In the genomic region with DNA sequence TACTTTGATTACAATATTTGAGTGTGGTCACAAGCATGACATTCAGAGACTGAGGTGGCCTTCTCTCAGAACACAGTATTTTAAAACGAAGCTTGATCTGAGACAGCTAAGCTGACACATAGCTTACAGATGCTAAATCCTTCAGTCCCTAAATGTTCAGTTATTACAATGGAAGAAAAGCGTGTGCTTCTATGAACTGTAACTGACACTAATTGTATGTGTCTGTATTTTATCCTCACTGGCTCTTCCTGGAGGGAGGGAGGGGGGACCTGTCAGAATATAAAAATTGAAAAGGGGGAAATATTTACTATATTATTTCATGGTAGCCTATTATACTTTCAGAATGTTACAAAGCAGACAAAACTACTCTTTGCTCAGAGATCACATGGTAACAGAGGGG, we compare ENCODE assay signal across 22 cellular contexts.
A peak's percentile ranks its signal among the peaks of the same experiment; 100 is the strongest.
DNase-seq lines count a peak whose midpoint lies in the region; ATAC-seq and TF ChIP-seq lines count a peak whose summit lies in the region.
"Had no signal": no experiment of that assay in that cellular context is flagged by ENCODE, and none has a peak within 500 bp of the region (broad histone marks: within the 10 kb centered on the region; RNA-seq: fewer than 3 reads in every experiment).

No MANE protein-coding gene starts in this region.

- no peaks in the 10 kb centered on the region for H3K79me2 ChIP-seq in neural cell (replicated peaks; ENCODE audit: insufficient read depth, low read length)

- no peaks in the 10 kb centered on the region for H3K27me3 ChIP-seq in Panc1 (ENCODE audit: control insufficient read depth, insufficient read depth, low read length)
- H3K27me3 ChIP-seq in neural cell (ENCODE audit: insufficient read depth, low read depth, low read length) = no peaks in the 10 kb centered on the region
- H3K27me3 ChIP-seq: BE2C, BLaER1 had no signal

- in situ Hi-C loops in Panc1 (cut with HindIII; ENCODE audit: low pct_unique_long_range_greater_than_20kb, low sequenced_read_pairs) = no loop called here

- DNase-seq in NCI-H69 (lab: John Stamatoyannopoulos, UW) = peak; percentile 9
- DNase-seq in Panc1 (ENCODE audit: low read depth, low spot score) = no peak
- DNase-seq in NCI-H146 (lab: John Stamatoyannopoulos, UW) = no peak
- DNase-seq in NK-92 (lab: John Stamatoyannopoulos, UW; ENCODE audit: unreplicated experiment) = no peak
- DNase-seq: 8988T; ACHN; BE2C; C1 segment of cervical spinal cord; CD4-positive, alpha-beta memory T cell; CD4-positive, CD25-positive, alpha-beta regulatory T cell; CD8-positive, alpha-beta memory T cell; COR-L47; DMS 273 treated with DMSO at 0.1 percent for 48 hours; DMS153; DMS53; DMS79; DND-41; EL; GDM1 had no signal

- H3K4me2 ChIP-seq in neural cell (ENCODE audit: low read length) = no peak overlapping the region
- H3K4me2 ChIP-seq: BLaER1 had no signal

- no peaks in the 10 kb centered on the region for H3K9me3 ChIP-seq in Panc1 (ENCODE audit: control insufficient read depth, insufficient read depth, low read depth, low read length)
- no peaks in the 10 kb centered on the region for H3K9me3 ChIP-seq in neural cell (ENCODE audit: low read length)
- H3K9me3 ChIP-seq: BE2C, BLaER1 had no signal

- H2AFZ ChIP-seq in neural cell (ENCODE audit: low read depth, low read length) = no peak overlapping the region

- H3K27ac ChIP-seq in Panc1 (ENCODE audit: low read length) = 0 out of 2 replicates have a peak overlapping the region, but pooled peaks have one; percentile 10
- H3K27ac ChIP-seq in neural cell (ENCODE audit: low read length) = no peak overlapping the region
- H3K27ac ChIP-seq: BLaER1 had no signal

- H3K36me3 ChIP-seq in Panc1 (ENCODE audit: control insufficient read depth, insufficient read depth, low read length) (no peaks in the 10 kb centered on the region), neural cell (ENCODE audit: insufficient read depth, low read length) (no peaks in the 10 kb centered on the region)
- H3K36me3 ChIP-seq: BE2C, BLaER1 had no signal

- H3K4me1 ChIP-seq in Panc1 (ENCODE audit: control insufficient read depth, insufficient read depth, low read length) = no peaks in the 10 kb centered on the region
- H3K4me1 ChIP-seq: BE2C, BLaER1 had no signal

- ATAC-seq in Panc1 = no peak
- ATAC-seq: GM12878 had no signal

- no peaks in the 10 kb centered on the region for H3F3A ChIP-seq in neural cell (ENCODE audit: insufficient read depth, low read length, poor library complexity, severe bottlenecking)

- no peaks in the 10 kb centered on the region for H3K9me2 ChIP-seq in neural cell (ENCODE audit: insufficient read depth, low read length)

- no TSS peak for BruUV-seq in Panc1 (replicated peaks; lab: Mats Ljungman, UMichigan)

- no peak for TF ChIP-seq CTCF in Panc1 (IDR thresholded peaks at IDR 0.05)
- TF ChIP-seq CTCF in neural cell (IDR thresholded peaks at IDR 0.05; ENCODE audit: poor library complexity, severe bottlenecking) = no peak

- CTCF ChIA-PET in Panc1 (lab: Charles Lee) = no interaction called here

- H3K9ac ChIP-seq in neural cell (ENCODE audit: low read length) = no peak overlapping the region
- H3K9ac ChIP-seq: BLaER1 had no signal

- intact Hi-C loops in Panc1 (cut with micrococcal nuclease; ENCODE audit: unreplicated experiment) = no loop called here

- POLR2A ChIA-PET in Panc1 (lab: Charles Lee) = no interaction called here

- no peak overlapping the region for H3K4me3 ChIP-seq in Panc1 (ENCODE audit: low read depth in 2 of 2, low read length in 2 of 2)
- H3K4me3 ChIP-seq in neural cell (ENCODE audit: low read length) = no peak overlapping the region
- H3K4me3 ChIP-seq: BLaER1, GM12878 had no signal

- peak; percentile 71 for TF ChIP-seq EP300 in neural cell (conservative IDR thresholded peaks at IDR 0.05; ENCODE audit: poor library complexity, severe bottlenecking)

- no peak for TF ChIP-seq RAD21 in neural cell (conservative IDR thresholded peaks at IDR 0.05)

- H4K20me1 ChIP-seq in neural cell (ENCODE audit: insufficient read depth) = no peaks in the 10 kb centered on the region
- H4K20me1 ChIP-seq: BLaER1 had no signal

TF ChIP-seq in neural cell, 6 proteins besides CTCF, POLR2A, EP300 and RAD21:
- no peak for TF ChIP-seq TAF1 (IDR thresholded peaks at IDR 0.05; ENCODE audit: low read depth)
- TF ChIP-seq EZH2 (IDR thresholded peaks at IDR 0.05; ENCODE audit: borderline replicate concordance, insufficient read depth, low read length, poor library complexity, severe bottlenecking) = no peak
- TF ChIP-seq, protein P1, sequence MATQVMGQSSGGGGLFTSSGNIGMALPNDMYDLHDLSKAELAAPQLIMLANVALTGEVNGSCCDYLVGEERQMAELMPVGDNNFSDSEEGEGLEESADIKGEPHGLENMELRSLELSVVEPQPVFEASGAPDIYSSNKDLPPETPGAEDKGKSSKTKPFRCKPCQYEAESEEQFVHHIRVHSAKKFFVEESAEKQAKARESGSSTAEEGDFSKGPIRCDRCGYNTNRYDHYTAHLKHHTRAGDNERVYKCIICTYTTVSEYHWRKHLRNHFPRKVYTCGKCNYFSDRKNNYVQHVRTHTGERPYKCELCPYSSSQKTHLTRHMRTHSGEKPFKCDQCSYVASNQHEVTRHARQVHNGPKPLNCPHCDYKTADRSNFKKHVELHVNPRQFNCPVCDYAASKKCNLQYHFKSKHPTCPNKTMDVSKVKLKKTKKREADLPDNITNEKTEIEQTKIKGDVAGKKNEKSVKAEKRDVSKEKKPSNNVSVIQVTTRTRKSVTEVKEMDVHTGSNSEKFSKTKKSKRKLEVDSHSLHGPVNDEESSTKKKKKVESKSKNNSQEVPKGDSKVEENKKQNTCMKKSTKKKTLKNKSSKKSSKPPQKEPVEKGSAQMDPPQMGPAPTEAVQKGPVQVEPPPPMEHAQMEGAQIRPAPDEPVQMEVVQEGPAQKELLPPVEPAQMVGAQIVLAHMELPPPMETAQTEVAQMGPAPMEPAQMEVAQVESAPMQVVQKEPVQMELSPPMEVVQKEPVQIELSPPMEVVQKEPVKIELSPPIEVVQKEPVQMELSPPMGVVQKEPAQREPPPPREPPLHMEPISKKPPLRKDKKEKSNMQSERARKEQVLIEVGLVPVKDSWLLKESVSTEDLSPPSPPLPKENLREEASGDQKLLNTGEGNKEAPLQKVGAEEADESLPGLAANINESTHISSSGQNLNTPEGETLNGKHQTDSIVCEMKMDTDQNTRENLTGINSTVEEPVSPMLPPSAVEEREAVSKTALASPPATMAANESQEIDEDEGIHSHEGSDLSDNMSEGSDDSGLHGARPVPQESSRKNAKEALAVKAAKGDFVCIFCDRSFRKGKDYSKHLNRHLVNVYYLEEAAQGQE (IDR thresholded peaks at IDR 0.05; ENCODE audit: borderline replicate concordance) = no peak
- no peak for TF ChIP-seq MXI1 (conservative IDR thresholded peaks at IDR 0.05; ENCODE audit: poor library complexity, severe bottlenecking)
- TF ChIP-seq SMC3 (conservative IDR thresholded peaks at IDR 0.05; ENCODE audit: poor library complexity) = no peak
- TF ChIP-seq POLR2AphosphoS5 (IDR thresholded peaks at IDR 0.05) = peak; percentile 56
